In the genomic region with DNA sequence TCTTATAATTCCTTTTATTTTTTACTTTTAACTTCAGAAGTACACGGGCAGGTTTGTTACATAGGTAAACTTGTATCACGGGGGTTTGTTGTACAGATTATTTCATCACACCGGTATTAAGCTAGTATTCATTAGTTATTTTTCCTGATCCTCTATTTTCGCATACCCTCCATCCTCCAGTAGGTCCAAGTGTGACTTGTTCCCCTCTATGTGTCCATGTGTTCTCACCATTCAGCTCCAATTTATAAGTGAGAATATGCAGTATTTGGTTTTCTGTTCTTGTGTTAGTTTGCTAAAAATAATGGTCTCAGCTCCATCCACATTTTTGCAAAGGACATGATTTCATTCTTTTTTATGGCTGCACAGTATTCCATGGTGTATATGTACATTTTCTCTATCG, we compare ENCODE assay signal across 30 cellular contexts. TPM values are rescaled to one million over a fixed set of nuclear protein-coding genes. Genes with fewer than 3 reads are reported as not detected.
"Had no signal": no experiment of that assay in that cellular context is flagged by ENCODE, and none has a peak within 500 bp of the region (broad histone marks: within the 10 kb centered on the region; RNA-seq: fewer than 3 reads in every experiment).

No MANE protein-coding gene starts in this region.

- H3K4me3 Mint-ChIP-seq: nephron; neural progenitor cell; stimulated activated effector memory CD8-positive, alpha-beta T cell treated with anti-CD3 and anti-CD28 coated beads, Interleukin-12 subunit alpha, Interleukin-12 subunit beta, amount 100 ng/mL, for 72 hours; stimulated activated naive B cell treated with anti-CD40 and anti-IgM and Interleukin-4, amounts not matched to agents 10 μg/mL and 1 μg/mL and 100 μg/mL, for 72 hours; stimulated activated naive CD8-positive, alpha-beta T cell treated with anti-CD3 and anti-CD28 coated beads, Interleukin-15, Interleukin-2, amounts not matched to agents 100 ng/mL and 50 ng/mL, for 24 hours had no signal

- H3K9me3 Mint-ChIP-seq: nephron; stimulated activated effector memory CD8-positive, alpha-beta T cell treated with anti-CD3 and anti-CD28 coated beads, Interleukin-12 subunit alpha, Interleukin-12 subunit beta, amount 100 ng/mL, for 72 hours; stimulated activated naive CD8-positive, alpha-beta T cell treated with anti-CD3 and anti-CD28 coated beads, Interleukin-15, Interleukin-2, amounts not matched to agents 100 ng/mL and 50 ng/mL, for 24 hours had no signal

- H3K4me3 ChIP-seq: neural progenitor cell, ovary, psoas muscle, right lobe of liver, sigmoid colon, stomach, thoracic aorta, thyroid gland, tibial nerve, upper lobe of left lung, vagina had no signal

- ATAC-seq: psoas muscle; right cardiac atrium; right lobe of liver; stimulated activated effector memory CD8-positive, alpha-beta T cell treated with anti-CD3 and anti-CD28 coated beads, Interleukin-12 subunit alpha, Interleukin-12 subunit beta, amount 100 ng/mL, for 72 hours; stimulated activated naive B cell treated with anti-CD40 and anti-IgM and Interleukin-4, amounts not matched to agents 10 μg/mL and 1 μg/mL and 100 μg/mL, for 72 hours had no signal

- DNase-seq: occipital lobe; ovary; posterior cingulate gyrus; psoas muscle; right cardiac atrium; right lobe of liver; sigmoid colon; small intestine; stimulated activated CD4-positive, alpha-beta T cell treated with anti-CD3 and anti-CD28 coated beads, Interleukin-15, amount 100 ng/mL, for 24 hours; stimulated activated CD4-positive, alpha-beta T cell treated with anti-CD3 and anti-CD28 coated beads, Interleukin-2, amount 100 ng/mL, for 24 hours; stimulated activated CD4-positive, alpha-beta T cell treated with anti-CD3 and anti-CD28 coated beads, Interleukin-2, amount 100 ng/mL, for 48 hours; stimulated activated CD4-positive, alpha-beta T cell treated with anti-CD3 and anti-CD28 coated beads, Interleukin-4, amount 100 ng/mL, for 24 hours; stimulated activated naive B cell treated with anti-CD40 and anti-IgM and Interleukin-4, amounts not matched to agents 10 μg/mL and 1 μg/mL and 100 μg/mL, for 72 hours; stimulated activated naive CD4-positive, alpha-beta T cell treated with Interleukin-2 at 50 U/mL for 16 hours; stomach; thyroid gland; trophoblast cell; upper lobe of left lung had no signal

- H3K9me3 ChIP-seq: psoas muscle, right lobe of liver, thoracic aorta, thyroid gland, upper lobe of left lung, vagina had no signal

- H3K36me3 ChIP-seq: neural progenitor cell, ovary, right lobe of liver, sigmoid colon, thoracic aorta, thyroid gland, tibial nerve, upper lobe of left lung, vagina had no signal

- H3K27me3 Mint-ChIP-seq: progenitor cell of endocrine pancreas; stimulated activated naive CD8-positive, alpha-beta T cell treated with anti-CD3 and anti-CD28 coated beads, Interleukin-15, Interleukin-2, amounts not matched to agents 100 ng/mL and 50 ng/mL, for 24 hours had no signal

- H3K27ac Mint-ChIP-seq: nephron; neural progenitor cell; progenitor cell of endocrine pancreas; stimulated activated effector memory CD8-positive, alpha-beta T cell treated with anti-CD3 and anti-CD28 coated beads, Interleukin-12 subunit alpha, Interleukin-12 subunit beta, amount 100 ng/mL, for 72 hours; stimulated activated naive B cell treated with anti-CD40 and anti-IgM and Interleukin-4, amounts not matched to agents 10 μg/mL and 1 μg/mL and 100 μg/mL, for 72 hours; stimulated activated naive CD8-positive, alpha-beta T cell treated with anti-CD3 and anti-CD28 coated beads, Interleukin-15, Interleukin-2, amounts not matched to agents 100 ng/mL and 50 ng/mL, for 24 hours had no signal

- H3K27me3 ChIP-seq: neural progenitor cell, ovary, right lobe of liver, sigmoid colon, thyroid gland, tibial nerve, upper lobe of left lung, vagina had no signal

- H3K4me1 Mint-ChIP-seq: nephron, neural progenitor cell had no signal

- H3K36me3 Mint-ChIP-seq: stimulated activated effector memory CD8-positive, alpha-beta T cell treated with anti-CD3 and anti-CD28 coated beads, Interleukin-12 subunit alpha, Interleukin-12 subunit beta, amount 100 ng/mL, for 72 hours; stimulated activated naive B cell treated with anti-CD40 and anti-IgM and Interleukin-4, amounts not matched to agents 10 μg/mL and 1 μg/mL and 100 μg/mL, for 72 hours had no signal

- H3K4me1 ChIP-seq: neural progenitor cell, parathyroid adenoma, psoas muscle, right lobe of liver, sigmoid colon, stomach, thyroid gland, tibial nerve, upper lobe of left lung, vagina had no signal

- H3K27ac ChIP-seq: neural progenitor cell, ovary, parathyroid adenoma, psoas muscle, right lobe of liver, sigmoid colon, stomach, thoracic aorta, thyroid gland, tibial nerve, upper lobe of left lung, vagina had no signal

RNA-seq across cellular contexts. Expression of a gene that starts 43.1 kb away (rescaled TPM):
- total RNA-seq: occipital lobe, psoas muscle, right cardiac atrium, right lobe of liver, sigmoid colon, skeletal muscle tissue, subcutaneous adipose tissue, temporal lobe, thoracic aorta, tibial nerve, upper lobe of left lung had no signal
